In genomic region chr10:83666762-83667161, GRCh38 we compare ENCODE assay signal across 16 cellular contexts.
DNase-seq lines count a peak whose midpoint lies in the region; ATAC-seq and TF ChIP-seq lines count a peak whose summit lies in the region.
"Had no signal": no experiment of that assay in that cellular context is flagged by ENCODE, and none has a peak within 500 bp of the region (broad histone marks: within the 10 kb centered on the region; RNA-seq: fewer than 3 reads in every experiment).

No MANE protein-coding gene starts in this region.

- H3K27me3 ChIP-seq in transverse colon = no peaks in the 10 kb centered on the region

- peak overlapping the region; percentile 51 for H3K27ac ChIP-seq in angular gyrus (ENCODE audit: low read depth, low read length)
- H3K27ac ChIP-seq in temporal lobe (ENCODE audit: low read depth, low read length) = peak overlapping the region; percentile 40
- no peak overlapping the region for H3K27ac ChIP-seq in transverse colon
- H3K27ac ChIP-seq: SK-N-MC had no signal

- H3K4me1 ChIP-seq in transverse colon = no peaks in the 10 kb centered on the region
- H3K4me1 ChIP-seq: HAP-1 had no signal

- WGBS in transverse colon (ENCODE audit: low coverage in 1 of 2), 2 donors = 69 to 74% methylated on average over 3 of the region's 3 CpGs

- in situ Hi-C loops in transverse colon (cut with MboI; ENCODE audit: low pct_ligation_motif_present in 1 of 4, low pct_unique_long_range_greater_than_20kb in 1 of 4, low sequenced_read_pairs in 3 of 4) = no loop called here

- intact Hi-C loops in Right ventricle myocardium inferior (cut with DNase I) = no loop called here
- intact Hi-C loops in Right ventricle myocardium superior (cut with DNase I) = no loop called here
- intact Hi-C loops in transverse colon (cut with DNase I; ENCODE audit: low total_unique reads) = no loop called here

- TF ChIP-seq POLR2A in transverse colon (IDR thresholded peaks at IDR 0.05) = no peak

- no peaks in the 10 kb centered on the region for H3K36me3 ChIP-seq in transverse colon
- H3K36me3 ChIP-seq: HAP-1 had no signal

- H3K4me3 ChIP-seq in fibroblast of villous mesenchyme (ENCODE audit: low read depth, low read length) = no peak overlapping the region
- H3K4me3 ChIP-seq in transverse colon = no peak overlapping the region
- H3K4me3 ChIP-seq: HAP-1, SK-N-MC had no signal

- DNase-seq in Right ventricle myocardium inferior (ENCODE audit: missing footprints) (no peak), Right ventricle myocardium superior (no peak), fibroblast of villous mesenchyme (ENCODE audit: low read depth) (peak; percentile 61), transverse colon (no peak), COLO829 (ENCODE audit: low spot score) (no peak)
- DNase-seq in activated CD4-positive, alpha-beta T cell treated with anti-CD3 and anti-CD28 coated beads, Interleukin-2, amount 50 U/mL, for 1 hour = no peak
- DNase-seq: Calu3, DMS79, Karpas-422, NCI-H1436 treated with DMSO at 0.1 percent for 48 hours, NCI-H2107, PC-3 had no signal

- peak; percentile 52 for ATAC-seq in Right ventricle myocardium inferior
- ATAC-seq in Right ventricle myocardium superior (ENCODE audit: poor library complexity) = no peak
- ATAC-seq: PC-3 had no signal

- TF ChIP-seq CTCF in fibroblast of villous mesenchyme (IDR thresholded peaks at IDR 0.05; ENCODE audit: insufficient read depth, low read depth, low read length) (no peak), transverse colon (IDR thresholded peaks at IDR 0.05) (no peak)

- TF ChIP-seq EP300 in transverse colon (IDR thresholded peaks at IDR 0.05; ENCODE audit: low read depth) = no peak

- H3K9me3 ChIP-seq in transverse colon = no peaks in the 10 kb centered on the region
- H3K9me3 ChIP-seq: HAP-1 had no signal

Comparison
In these comparisons a context has a peak if more than half of its experiments do, and no peak if none do; other contexts are left out.
1. H3K27ac ChIP-seq: peak in angular gyrus (single experiment) and temporal lobe (single experiment); none in transverse colon (0 of 4).